14 cellular contexts compared by ENCODE assay signal in genomic region chr4:6747690-6748068, GRCh38. TPM values are rescaled to one million over a fixed set of nuclear protein-coding genes. Genes with fewer than 3 reads are reported as not detected.
DNase-seq lines count a peak whose midpoint lies in the region; ATAC-seq, FAIRE-seq and TF ChIP-seq lines count a peak whose summit lies in the region.
"Had no signal": no experiment of that assay in that cellular context is flagged by ENCODE, and none has a peak within 500 bp of the region (broad histone marks: within the 10 kb centered on the region; RNA-seq: fewer than 3 reads in every experiment).

No MANE protein-coding gene starts in this region.

- no peaks in the 10 kb centered on the region for H3K27me3 Mint-ChIP-seq in activated naive CD8-positive, alpha-beta T cell treated with anti-CD3 and anti-CD28 coated beads, Interleukin-2, amount 50 U/mL, for 24 hours

- no peak for DNase-seq in K562 (ENCODE audit: extremely low read depth in 1 of 4, low spot score in 3 of 4)
- DNase-seq in right atrium auricular region (ENCODE audit: low spot score), result no peak
- DNase-seq in hepatic stellate cell (ENCODE audit: low spot score), result no peak
- no peak for DNase-seq in germinal center (ENCODE audit: low spot score)
- no peak for DNase-seq in NCI-H774 (lab: John Stamatoyannopoulos, UW)
- DNase-seq in activated naive CD8-positive, alpha-beta T cell treated with anti-CD3 and anti-CD28 coated beads, Interleukin-2, amount 50 U/mL, for 24 hours, result no peak
- DNase-seq: AML-193, cerebellar nuclear complex, Kasumi-1, NCI-H187 had no signal

- H3K27ac ChIP-seq in HEK293 (ENCODE audit: extremely low read depth, low read depth, low read length), result no peak overlapping the region
- no peak overlapping the region for H3K27ac ChIP-seq in K562 (ENCODE audit: extremely low read depth, low read depth, low read length)
- peak overlapping the region; percentile 70 to 79 for H3K27ac ChIP-seq in right atrium auricular region
- no peak overlapping the region for H3K27ac ChIP-seq in rectal smooth muscle tissue (ENCODE audit: low read depth, low read length)

- H3K36me3 ChIP-seq in HEK293 (ENCODE audit: control insufficient read depth in 2 of 2, insufficient read depth in 1 of 2, low read length in 2 of 2) (no peaks in the 10 kb centered on the region), K562 (ENCODE audit: control insufficient read depth, insufficient read depth, low read length) (no peaks in the 10 kb centered on the region), right atrium auricular region (no peaks in the 10 kb centered on the region), rectal smooth muscle tissue (ENCODE audit: control insufficient read depth, insufficient read depth, low read length) (no peaks in the 10 kb centered on the region)

- H3K9me3 ChIP-seq in HEK293 (ENCODE audit: control insufficient read depth, insufficient read depth, low read depth, low read length), result no peaks in the 10 kb centered on the region
- H3K9me3 ChIP-seq in K562 (replicated peaks; ENCODE audit: control insufficient read depth, insufficient read depth, low read depth, low read length), result no peaks in the 10 kb centered on the region
- no peaks in the 10 kb centered on the region for H3K9me3 ChIP-seq in right atrium auricular region

- CTCF ChIA-PET in HEK293 (lab: Yijun Ruan, JAX), result interaction anchor here (1.0 kb wide), 1 partner anchor 27 kb away, joined by 4 read pairs; no protein-coding TSS in a partner anchor
- CTCF ChIA-PET in K562 (lab: Yijun Ruan, JAX; ENCODE audit: low intra/inter-chr PET ratio), result no interaction called here

- H3K9me3 Mint-ChIP-seq in activated naive CD8-positive, alpha-beta T cell treated with anti-CD3 and anti-CD28 coated beads, Interleukin-2, amount 50 U/mL, for 24 hours, result no peaks in the 10 kb centered on the region
- H3K9me3 Mint-ChIP-seq: activated naive CD4-positive, alpha-beta T cell treated with anti-CD3 and anti-CD28 coated beads, Interleukin-2, amount 50 U/mL, for 72 hours had no signal

- peak overlapping the region; percentile 73; the same call in 1 of the 2 replicates for H2AFZ ChIP-seq in K562 (ENCODE audit: low read depth, low read length)

- POLR2A ChIA-PET in HEK293 (lab: Yijun Ruan, JAX) (no interaction called here), K562 (lab: Yijun Ruan, JAX) (interaction anchor here (1.0 kb wide), 1 partner anchor 13 kb away, joined by 4 read pairs; no protein-coding TSS in a partner anchor)

- TF ChIP-seq EP300 in K562 (IDR thresholded peaks at IDR 0.05; ENCODE audit: low read length), result no peak

- no peak for ATAC-seq in K562
- no peak for ATAC-seq in activated naive CD8-positive, alpha-beta T cell treated with anti-CD3 and anti-CD28 coated beads, Interleukin-2, amount 50 U/mL, for 24 hours
- ATAC-seq: activated naive CD4-positive, alpha-beta T cell treated with anti-CD3 and anti-CD28 coated beads, Interleukin-2, amount 50 U/mL, for 72 hours; HCT116 had no signal

- in situ Hi-C loops in K562 (cut with MboI), result no loop called here

- no peaks in the 10 kb centered on the region for H3K27me3 ChIP-seq in K562 (ENCODE audit: control insufficient read depth in 2 of 2, insufficient read depth in 2 of 2, low read length in 2 of 2)
- no peaks in the 10 kb centered on the region for H3K27me3 ChIP-seq in right atrium auricular region
- no peaks in the 10 kb centered on the region for H3K27me3 ChIP-seq in rectal smooth muscle tissue (ENCODE audit: control insufficient read depth, insufficient read depth, low read length)

- no peak for FAIRE-seq in K562 (lab: Jason Lieb, UNC)

- no peak overlapping the region for H3K4me3 Mint-ChIP-seq in activated naive CD8-positive, alpha-beta T cell treated with anti-CD3 and anti-CD28 coated beads, Interleukin-2, amount 50 U/mL, for 24 hours

- H3K9ac ChIP-seq in K562 (ENCODE audit: insufficient read depth in 1 of 2, low read depth in 2 of 2, low read length in 2 of 2), result peak overlapping the region in 1 of 2 experiments; percentile 80; a peak in 1 of 4 replicates
- no peak overlapping the region for H3K9ac ChIP-seq in rectal smooth muscle tissue (ENCODE audit: low read length)

- no peak for TF ChIP-seq POLR2A in K562 (conservative IDR thresholded peaks at IDR 0.05)

- intact Hi-C loops in K562 (cut with micrococcal nuclease), result no loop called here

- no peak overlapping the region for H3K4me3 ChIP-seq in HEK293 (ENCODE audit: low read depth, low read length)
- no peak overlapping the region for H3K4me3 ChIP-seq in K562
- no peak overlapping the region for H3K4me3 ChIP-seq in right atrium auricular region
- peak overlapping the region; percentile 24 for H3K4me3 ChIP-seq in rectal smooth muscle tissue (ENCODE audit: low read length)

- TF ChIP-seq CTCF in HEK293 (tag by site-specific recombination; IDR thresholded peaks at IDR 0.05) (no peak), K562 (IDR thresholded peaks at IDR 0.05 in 2 of 3, conservative IDR thresholded peaks at IDR 0.05 in 1 of 3; ENCODE audit: insufficient read depth in 2 of 3, low read depth in 1 of 3, low read length in 3 of 3) (no peak), right atrium auricular region (IDR thresholded peaks at IDR 0.05) (no peak)

- no peaks in the 10 kb centered on the region for H3K4me1 ChIP-seq in HEK293 (ENCODE audit: control insufficient read depth, insufficient read depth, low read length)
- H3K4me1 ChIP-seq in K562 (replicated peaks in 1 of 2; ENCODE audit: control insufficient read depth in 2 of 2, insufficient read depth in 2 of 2, low read length in 2 of 2), result peaks cover 31 to 53% of the 10 kb centered on the region in 2 experiments
- H3K4me1 ChIP-seq in right atrium auricular region, result peaks cover 0 to 38% of the 10 kb centered on the region in 2 donors
- no peaks in the 10 kb centered on the region for H3K4me1 ChIP-seq in rectal smooth muscle tissue (ENCODE audit: control insufficient read depth, insufficient read depth, low read length)

- H3K27ac Mint-ChIP-seq in activated naive CD8-positive, alpha-beta T cell treated with anti-CD3 and anti-CD28 coated beads, Interleukin-2, amount 50 U/mL, for 24 hours, result no peak overlapping the region

- H3K79me2 ChIP-seq in K562 (ENCODE audit: control insufficient read depth, insufficient read depth, low read length), result no peaks in the 10 kb centered on the region

- no peak overlapping the region for H3K4me2 ChIP-seq in K562 (ENCODE audit: insufficient read depth, low read length)

- H4K20me1 ChIP-seq in K562 (replicated peaks; ENCODE audit: control insufficient read depth, insufficient read depth, low read length), result no peaks in the 10 kb centered on the region

- WGBS in K562 (ENCODE audit: insufficient coverage, low coverage, missing lambda C conversion rate), result 59% methylated on average over 8 of the region's 8 CpGs

- H3K36me3 Mint-ChIP-seq in activated naive CD8-positive, alpha-beta T cell treated with anti-CD3 and anti-CD28 coated beads, Interleukin-2, amount 50 U/mL, for 24 hours (ENCODE audit: low read depth), result no peaks in the 10 kb centered on the region
- H3K36me3 Mint-ChIP-seq: activated naive CD4-positive, alpha-beta T cell treated with anti-CD3 and anti-CD28 coated beads, Interleukin-2, amount 50 U/mL, for 72 hours had no signal

- BruUV-seq in K562 (replicated peaks; lab: Mats Ljungman, UMichigan), result no TSS peak

- no peaks in the 10 kb centered on the region for H3K9me1 ChIP-seq in K562 (ENCODE audit: control insufficient read depth, insufficient read depth, low read length)

- peaks cover 12% of the 10 kb centered on the region for H3K4me1 Mint-ChIP-seq in activated naive CD8-positive, alpha-beta T cell treated with anti-CD3 and anti-CD28 coated beads, Interleukin-2, amount 50 U/mL, for 24 hours

- no peak for TF ChIP-seq RAD21 in K562 (CRISPR knock-in tag; conservative IDR thresholded peaks at IDR 0.05 in 1 of 2, IDR thresholded peaks at IDR 0.05 in 1 of 2)

RNA-seq across cellular contexts. Expression of gene BLOC1S4, which starts 31.7 kb away (rescaled TPM):
- 9.9 and 18.6 TPM in 2 replicates for total RNA-seq in K562 (2011; cell fraction: chromatin; rRNA removed; ENCODE audit: low replicate concordance)
- total RNA-seq in K562 (2011; cell fraction: nucleolus; rRNA removed), result 25.1 and 30.5 TPM in 2 replicates
- 18.3 and 23.1 TPM in 2 replicates for total RNA-seq in K562 (2011; cell fraction: nucleoplasm; rRNA removed)
- total RNA-seq in K562 (2014; rRNA removed) (31.6 and 38.3 TPM in 2 replicates), K562 (2014; rRNA removed; fragmentation: Illumina TruSeq; extraction: Trizol) (10.0 and 11.2 TPM in 2 replicates), K562 (2015; rRNA removed; fragmentation: Illumina TruSeq; extraction: Trizol) (10.5 and 10.8 TPM in 2 replicates), K562 (2021) (29.4 and 31.1 TPM in 2 replicates), right atrium auricular region (10 to 100 TPM in 1 of 2 donors, 1 to 10 TPM in 1; 8.4 to 17.4 TPM)
- polyA plus RNA-seq in K562 (2011; rRNA removed) (21.0 and 25.5 TPM in 2 replicates), K562 (2014; fragmentation: Illumina TruSeq; extraction: Trizol) (10.3 and 15.0 TPM in 2 replicates), K562 (2014; fragmentation: Nextera tagmentation; extraction: Ambion mirVana) (1 to 10 TPM; 3.1 to 3.9 TPM), K562 (2014; rRNA removed) (30.9 and 37.3 TPM in 2 replicates)
- polyA plus RNA-seq in K562 (2011; cell fraction: cytosol; rRNA removed), result 27.6 and 61.0 TPM in 2 replicates
- 14.4 and 23.7 TPM in 2 replicates for polyA plus RNA-seq in K562 (2011; cell fraction: nucleus; rRNA removed)
- 20.7 and 24.2 TPM in 2 replicates for polyA plus RNA-seq in K562 (2012)
- 5.4 and 8.9 TPM in 2 replicates for polyA minus RNA-seq in K562 (2011; rRNA and poly(A)+ RNA removed)
- polyA minus RNA-seq in K562 (2011; cell fraction: cytosol; rRNA and poly(A)+ RNA removed), result 9.5 and 11.1 TPM in 2 replicates
- polyA minus RNA-seq in K562 (2011; cell fraction: nucleus; rRNA and poly(A)+ RNA removed), result 10.4 and 14.2 TPM in 2 replicates

RNA-seq across cellular contexts. Expression of gene KIAA0232, which starts 34.8 kb away (rescaled TPM):
- total RNA-seq in K562 (2011; cell fraction: chromatin; rRNA removed; ENCODE audit: low replicate concordance), result 83.2 and 85.7 TPM in 2 replicates
- 15.8 and 19.9 TPM in 2 replicates for total RNA-seq in K562 (2011; cell fraction: nucleolus; rRNA removed)
- total RNA-seq in K562 (2011; cell fraction: nucleoplasm; rRNA removed), result 25.1 and 27.5 TPM in 2 replicates
- total RNA-seq in K562 (2014; rRNA removed), result 9.0 and 9.5 TPM in 2 replicates
- total RNA-seq in K562 (2014; rRNA removed; fragmentation: Illumina TruSeq; extraction: Trizol), result 16.0 and 18.7 TPM in 2 replicates
- total RNA-seq in K562 (2015; rRNA removed; fragmentation: Illumina TruSeq; extraction: Trizol), result 13.0 and 13.6 TPM in 2 replicates
- 14.7 TPM in 2 replicates for total RNA-seq in K562 (2021)
- polyA plus RNA-seq in K562 (2011; rRNA removed), result 17.4 and 17.9 TPM in 2 replicates
- polyA plus RNA-seq in K562 (2011; cell fraction: cytosol; rRNA removed), result 6.1 and 8.0 TPM in 2 replicates
- polyA plus RNA-seq in K562 (2011; cell fraction: nucleus; rRNA removed), result 14.6 and 18.0 TPM in 2 replicates
- 7.9 and 12.6 TPM in 2 replicates for polyA plus RNA-seq in K562 (2012)
- polyA plus RNA-seq in K562 (2014; fragmentation: Illumina TruSeq; extraction: Trizol), result 11.8 and 13.0 TPM in 2 replicates
- polyA plus RNA-seq in K562 (2014; fragmentation: Nextera tagmentation; extraction: Ambion mirVana), result 1 to 10 TPM; 3.5 to 4.2 TPM
- polyA plus RNA-seq in K562 (2014; rRNA removed), result 10.1 and 11.9 TPM in 2 replicates
- polyA minus RNA-seq in K562 (2011; rRNA and poly(A)+ RNA removed), result 26.5 and 30.1 TPM in 2 replicates
- polyA minus RNA-seq in K562 (2011; cell fraction: cytosol; rRNA and poly(A)+ RNA removed), result 7.4 and 10.6 TPM in 2 replicates
- 15.9 and 24.1 TPM in 2 replicates for polyA minus RNA-seq in K562 (2011; cell fraction: nucleus; rRNA and poly(A)+ RNA removed)
- 10 to 100 TPM; 47.5 to 69.4 TPM for total RNA-seq in right atrium auricular region

RNA-seq across cellular contexts. Expression of gene MRFAP1L1, which starts 38.0 kb away (rescaled TPM):
- total RNA-seq in K562 (2011; cell fraction: chromatin; rRNA removed; ENCODE audit: low replicate concordance), result 23.4 and 45.9 TPM in 2 replicates
- 16.5 and 18.4 TPM in 2 replicates for total RNA-seq in K562 (2011; cell fraction: nucleolus; rRNA removed)
- total RNA-seq in K562 (2011; cell fraction: nucleoplasm; rRNA removed), result 26.7 and 33.1 TPM in 2 replicates
- total RNA-seq in K562 (2014; rRNA removed) (74.2 and 78.8 TPM in 2 replicates), K562 (2014; rRNA removed; fragmentation: Illumina TruSeq; extraction: Trizol) (85.7 and 86.2 TPM in 2 replicates), K562 (2015; rRNA removed; fragmentation: Illumina TruSeq; extraction: Trizol) (83.3 and 90.6 TPM in 2 replicates), K562 (2021) (51.3 and 53.6 TPM in 2 replicates), right atrium auricular region (10 to 100 TPM; 58.2 to 65.3 TPM)
- polyA plus RNA-seq in K562 (2011; rRNA removed) (59.5 and 83.8 TPM in 2 replicates), K562 (2014; fragmentation: Illumina TruSeq; extraction: Trizol) (74.8 and 87.6 TPM in 2 replicates), K562 (2014; fragmentation: Nextera tagmentation; extraction: Ambion mirVana) (10 to 100 TPM; 37.6 to 48.1 TPM), K562 (2014; rRNA removed) (104 and 111 TPM in 2 replicates)
- 19.4 and 37.0 TPM in 2 replicates for polyA plus RNA-seq in K562 (2011; cell fraction: cytosol; rRNA removed)
- 37.8 and 48.5 TPM in 2 replicates for polyA plus RNA-seq in K562 (2011; cell fraction: nucleus; rRNA removed)
- polyA plus RNA-seq in K562 (2012), result 49.1 and 74.0 TPM in 2 replicates
- 46.9 and 49.6 TPM in 2 replicates for polyA minus RNA-seq in K562 (2011; rRNA and poly(A)+ RNA removed)
- polyA minus RNA-seq in K562 (2011; cell fraction: cytosol; rRNA and poly(A)+ RNA removed), result 10.4 and 17.8 TPM in 2 replicates
- 13.7 and 31.7 TPM in 2 replicates for polyA minus RNA-seq in K562 (2011; cell fraction: nucleus; rRNA and poly(A)+ RNA removed)

RNA-seq across cellular contexts. Expression of gene S100P, which starts 54.0 kb away (rescaled TPM):
- total RNA-seq in K562 (2011; cell fraction: chromatin; rRNA removed; ENCODE audit: low replicate concordance), result 1.7 TPM in 1 of 2 replicates, not detected in the other
- total RNA-seq in K562 (2011; cell fraction: nucleolus; rRNA removed), result 0.33 and 0.53 TPM in 2 replicates
- 0.81 TPM in 1 of 2 replicates, not detected in the other for total RNA-seq in K562 (2011; cell fraction: nucleoplasm; rRNA removed)
- total RNA-seq in K562 (2014; rRNA removed) (5.8 and 7.5 TPM in 2 replicates), K562 (2014; rRNA removed; fragmentation: Illumina TruSeq; extraction: Trizol) (7.4 and 13.7 TPM in 2 replicates), K562 (2015; rRNA removed; fragmentation: Illumina TruSeq; extraction: Trizol) (7.2 and 7.5 TPM in 2 replicates), K562 (2021) (13.2 and 16.8 TPM in 2 replicates), right atrium auricular region (under 1 TPM in 1 of 2 donors, not detected in 1; 0.35 TPM)
- polyA plus RNA-seq in K562 (2011; rRNA removed) (2.7 and 4.1 TPM in 2 replicates), K562 (2014; fragmentation: Illumina TruSeq; extraction: Trizol) (6.9 and 7.4 TPM in 2 replicates), K562 (2014; fragmentation: Nextera tagmentation; extraction: Ambion mirVana) (10 to 100 TPM; 21.0 to 23.8 TPM), K562 (2014; rRNA removed) (5.5 and 5.7 TPM in 2 replicates)
- 0.55 and 3.2 TPM in 2 replicates for polyA plus RNA-seq in K562 (2011; cell fraction: cytosol; rRNA removed)
- 0.30 and 1.6 TPM in 2 replicates for polyA plus RNA-seq in K562 (2011; cell fraction: nucleus; rRNA removed)
- 11.5 and 304 TPM in 2 replicates for polyA plus RNA-seq in K562 (2012)
- polyA minus RNA-seq in K562 (2011; rRNA and poly(A)+ RNA removed), result 0.15 and 0.25 TPM in 2 replicates
- 4.8 and 23.3 TPM in 2 replicates for polyA minus RNA-seq in K562 (2011; cell fraction: cytosol; rRNA and poly(A)+ RNA removed)
- polyA minus RNA-seq in K562 (2011; cell fraction: nucleus; rRNA and poly(A)+ RNA removed), result 4.7 and 6.1 TPM in 2 replicates

Comparison
In these comparisons a context has a peak if more than half of its experiments do, and no peak if none do; other contexts are left out.
1. H3K27ac ChIP-seq: peak in right atrium auricular region (2 of 2); none in HEK293 (single experiment), K562 (single experiment) and rectal smooth muscle tissue (single experiment).
2. Of the 44 proteins assayed by ChIP-seq in both K562 and HEK293: peak only in K562: none; only in HEK293: KLF1; in both: none; in neither: 43.